ENCODE assay signal across 25 cellular contexts in the genomic region with DNA sequence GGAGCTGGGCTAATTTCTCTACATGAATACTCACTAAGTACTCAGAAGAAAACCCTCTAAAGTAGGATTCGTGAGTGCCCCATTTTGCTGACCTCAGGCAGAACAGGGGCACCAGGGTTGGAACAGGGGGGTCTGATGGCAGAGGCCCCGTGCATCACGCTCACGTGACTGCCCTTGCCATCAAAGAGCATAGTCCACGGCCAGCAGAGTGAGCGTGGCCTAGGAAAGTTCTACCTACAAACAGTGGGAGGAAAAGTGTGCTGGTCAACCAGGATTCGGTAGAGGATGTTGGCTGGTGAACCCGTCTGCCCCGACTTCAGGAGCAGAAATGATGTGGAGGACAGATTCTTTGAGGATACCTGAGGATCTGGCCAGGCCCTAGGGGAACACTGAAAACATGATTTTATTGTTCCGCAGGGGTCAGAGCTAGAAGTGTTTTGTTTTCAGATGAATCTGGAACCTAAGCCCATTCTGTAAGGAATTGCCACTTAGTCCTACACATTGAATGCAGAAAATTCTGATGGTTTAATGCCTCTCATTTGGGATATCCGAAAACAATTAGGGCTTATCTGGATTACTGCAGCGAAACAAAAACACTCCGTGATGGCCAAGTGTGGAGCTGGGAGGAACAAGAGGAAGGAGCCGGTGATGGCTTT.
DNase-seq lines count a peak whose midpoint lies in the region; ATAC-seq and TF ChIP-seq lines count a peak whose summit lies in the region.
"Had no signal": no experiment of that assay in that cellular context is flagged by ENCODE, and none has a peak within 500 bp of the region (broad histone marks: within the 10 kb centered on the region; RNA-seq: fewer than 3 reads in every experiment).

No MANE protein-coding gene starts in this region.

- H3K9ac ChIP-seq in fibroblast of lung (ENCODE audit: insufficient read depth, low read length): no peak overlapping the region
- H3K9ac ChIP-seq in neuronal stem cell (ENCODE audit: low read depth, low read length, poor library complexity): no peak overlapping the region

- H3K4me1 ChIP-seq in fibroblast of lung (ENCODE audit: control insufficient read depth, extremely low read depth, insufficient read depth, low read length) (no peaks in the 10 kb centered on the region), neuronal stem cell (ENCODE audit: control insufficient read depth in 2 of 2, insufficient read depth in 1 of 2, low read depth in 1 of 2, low read length in 2 of 2) (peaks cover 0 to 3% of the 10 kb centered on the region in 2 donors)
- H3K4me1 ChIP-seq: pancreas had no signal

- no peak overlapping the region for H2BK5ac ChIP-seq in neuronal stem cell (ENCODE audit: low read length)

- in situ Hi-C loops in GM13977 (cut with MboI; ENCODE audit: low pct_unique_long_range_greater_than_20kb, low sequenced_read_pairs, unreplicated experiment): no loop called here

- H3K79me1 ChIP-seq in neuronal stem cell (ENCODE audit: low read depth, low read length): no peaks in the 10 kb centered on the region

- H3K27ac ChIP-seq in AG04450 (ENCODE audit: low read depth, low read length): peak overlapping the region; percentile 87
- peak overlapping the region; percentile 94 for H3K27ac ChIP-seq in RWPE1
- peak overlapping the region; percentile 60 for H3K27ac ChIP-seq in fibroblast of lung (ENCODE audit: insufficient read depth, low read length)
- H3K27ac ChIP-seq in neuronal stem cell (replicated peaks; ENCODE audit: low read length): no peak overlapping the region
- H3K27ac ChIP-seq: HL-60, skin epidermis had no signal

- no peak for TF ChIP-seq CTCF in AG04450 (IDR thresholded peaks at IDR 0.05; ENCODE audit: low read depth, low read length)
- TF ChIP-seq CTCF in RWPE1 (conservative IDR thresholded peaks at IDR 0.05; ENCODE audit: low read depth): no peak
- no peak for TF ChIP-seq CTCF in fibroblast of lung (conservative IDR thresholded peaks at IDR 0.05 in 1 of 2, IDR thresholded peaks at IDR 0.05 in 1 of 2; ENCODE audit: low read depth in 1 of 2, low read length in 2 of 2)
- TF ChIP-seq CTCF in GM13977 (IDR thresholded peaks at IDR 0.05; ENCODE audit: extremely low read depth, insufficient read depth, missing control alignments): no peak

- no peak overlapping the region for H3K4ac ChIP-seq in neuronal stem cell (ENCODE audit: low read length)

- WGBS in neuronal stem cell (ENCODE audit: extremely low coverage in 2 of 2, insufficient read length in 2 of 2, insufficient replicate concordance in 1 of 2), 2 donors: no CpG with 5 or more reads among the region's 14 CpGs

- POLR2A ChIA-PET in AG04450 (lab: Yijun Ruan, JAX) (interaction anchor here (0.9 to 1.6 kb wide), 2 partner anchors 33 to 307 kb away, joined by 3 to 5 read pairs; partner anchors contain the start of gene RBM33), RWPE1 (lab: Yijun Ruan, JAX; ENCODE audit: low non-redundant PET) (no interaction called here)

- H4K8ac ChIP-seq in neuronal stem cell (ENCODE audit: low read depth, low read length): no peak overlapping the region

- H3K23ac ChIP-seq in neuronal stem cell (ENCODE audit: low read depth, low read length, poor library complexity): no peak overlapping the region

- no peak overlapping the region for H3K4me3 ChIP-seq in AG04450 (ENCODE audit: low read depth, low read length)
- H3K4me3 ChIP-seq in fibroblast of lung (replicated peaks in 1 of 4; ENCODE audit: control extremely low read depth in 1 of 4, insufficient read depth in 1 of 4, low read depth in 3 of 4, low read length in 4 of 4): no peak overlapping the region
- no peak overlapping the region for H3K4me3 ChIP-seq in neuronal stem cell (ENCODE audit: low read length in 2 of 2)
- no peak overlapping the region for H3K4me3 ChIP-seq in H7 (ENCODE audit: insufficient read depth, low read depth, low read length)
- H3K4me3 ChIP-seq: esophagus squamous epithelium, pancreas, skin epidermis had no signal

- H2BK15ac ChIP-seq in neuronal stem cell (ENCODE audit: low read length): no peak overlapping the region

- no peak overlapping the region for H2BK12ac ChIP-seq in neuronal stem cell (ENCODE audit: low read length)

- H3K36me3 ChIP-seq in fibroblast of lung (ENCODE audit: control insufficient read depth, insufficient read depth, low read length) (no peaks in the 10 kb centered on the region), neuronal stem cell (replicated peaks in 1 of 2; ENCODE audit: control insufficient read depth in 2 of 2, insufficient read depth in 2 of 2, low read length in 2 of 2) (no peaks in the 10 kb centered on the region), H7 (replicated peaks; ENCODE audit: control insufficient read depth, insufficient read depth, low read length) (no peaks in the 10 kb centered on the region)
- H3K36me3 ChIP-seq: esophagus squamous epithelium, pancreas had no signal

- H2AFZ ChIP-seq in fibroblast of lung (ENCODE audit: low read length) (no peak overlapping the region), neuronal stem cell (ENCODE audit: low read length) (no peak overlapping the region)

- H3K79me2 ChIP-seq in fibroblast of lung (ENCODE audit: control insufficient read depth, insufficient read depth, low read length): no peaks in the 10 kb centered on the region

- DNase-seq in AG04450 (ENCODE audit: low read depth, low spot score) (no peak), RWPE1 (ENCODE audit: low spot score) (peak; percentile 4), fibroblast of lung (ENCODE audit: low read depth in 2 of 2) (no peak), neuronal stem cell (ENCODE audit: low spot score) (no peak), GM13977 (ENCODE audit: low spot score) (no peak), DMS 273 (lab: John Stamatoyannopoulos, UW; ENCODE audit: unreplicated experiment) (no peak), H7 (no peak)
- DNase-seq: activated CD4-positive, CD25-positive, alpha-beta regulatory T cell treated with anti-CD3 and anti-CD28 coated beads, Interleukin-2, amount 50 U/mL, for 72 hours; activated effector memory CD4-positive, alpha-beta T cell treated with anti-CD3 and anti-CD28 coated beads, Interleukin-2, amount 50 U/mL, for 16 hours; amniotic stem cell; CD8-positive, alpha-beta memory T cell; central memory CD4-positive, alpha-beta T cell; DND-41; esophagus squamous epithelium; glutamatergic neuron; HFFc6; left ventricle myocardium superior; naive B cell; NCI-H1694 treated with DMSO at 0.1 percent for 48 hours; NCI-H82; stimulated activated CD4-positive, alpha-beta T cell treated with anti-CD3 and anti-CD28 coated beads, Interleukin-4, amount 100 ng/mL, for 1 hour had no signal

- H3K27me3 ChIP-seq in AG04450 (ENCODE audit: control insufficient read depth, insufficient read depth, low read length) (no peaks in the 10 kb centered on the region), fibroblast of lung (ENCODE audit: control insufficient read depth, insufficient read depth, low read length) (no peaks in the 10 kb centered on the region), neuronal stem cell (ENCODE audit: control insufficient read depth in 3 of 3, insufficient read depth in 3 of 3, low read depth in 1 of 3, low read length in 3 of 3) (peaks cover 0 to 6% (median 0%) of the 10 kb centered on the region in 3 experiments), H7 (ENCODE audit: control insufficient read depth, insufficient read depth, low read length) (no peaks in the 10 kb centered on the region)
- H3K27me3 ChIP-seq: pancreas had no signal

- H3K4me2 ChIP-seq in fibroblast of lung (ENCODE audit: extremely low read depth, insufficient read depth, low read length) (no peak overlapping the region), neuronal stem cell (ENCODE audit: insufficient read depth, low read length, poor library complexity, severe bottlenecking) (no peak overlapping the region)

- H3K9me3 ChIP-seq in AG04450 (ENCODE audit: control insufficient read depth, insufficient read depth, low read length) (peaks cover 57% of the 10 kb centered on the region), fibroblast of lung (ENCODE audit: control insufficient read depth, insufficient read depth, low read depth, low read length) (no peaks in the 10 kb centered on the region), neuronal stem cell (replicated peaks in 1 of 2; ENCODE audit: control insufficient read depth in 2 of 2, insufficient read depth in 1 of 2, low read depth in 1 of 2, low read length in 2 of 2) (peaks cover 0 to 4% of the 10 kb centered on the region in 2 donors)
- H3K9me3 ChIP-seq: esophagus squamous epithelium, pancreas had no signal

- H2BK120ac ChIP-seq in neuronal stem cell (ENCODE audit: low read depth, low read length): no peak overlapping the region

- no peak overlapping the region for H3K14ac ChIP-seq in neuronal stem cell (ENCODE audit: low read length)

- no peak for ATAC-seq in HG02678 (IDR thresholded peaks at IDR 0.05; ENCODE audit: unreplicated experiment)
- ATAC-seq: left ventricle myocardium superior had no signal

- no peak overlapping the region for H2AK5ac ChIP-seq in neuronal stem cell (ENCODE audit: low read depth, low read length)

- no peaks in the 10 kb centered on the region for H4K20me1 ChIP-seq in fibroblast of lung (ENCODE audit: control insufficient read depth, extremely low read depth, insufficient read depth, low read length)

- H3K18ac ChIP-seq in neuronal stem cell (ENCODE audit: low read length): peak overlapping the region; percentile 31

- CTCF ChIA-PET in AG04450 (lab: Charles Lee) (no interaction called here), RWPE1 (lab: Yijun Ruan, JAX) (no interaction called here)

- no peak overlapping the region for H4K91ac ChIP-seq in neuronal stem cell (ENCODE audit: low read depth, low read length, poor library complexity)
